ENCODE assay signal across 1 cellular context in the genomic region with DNA sequence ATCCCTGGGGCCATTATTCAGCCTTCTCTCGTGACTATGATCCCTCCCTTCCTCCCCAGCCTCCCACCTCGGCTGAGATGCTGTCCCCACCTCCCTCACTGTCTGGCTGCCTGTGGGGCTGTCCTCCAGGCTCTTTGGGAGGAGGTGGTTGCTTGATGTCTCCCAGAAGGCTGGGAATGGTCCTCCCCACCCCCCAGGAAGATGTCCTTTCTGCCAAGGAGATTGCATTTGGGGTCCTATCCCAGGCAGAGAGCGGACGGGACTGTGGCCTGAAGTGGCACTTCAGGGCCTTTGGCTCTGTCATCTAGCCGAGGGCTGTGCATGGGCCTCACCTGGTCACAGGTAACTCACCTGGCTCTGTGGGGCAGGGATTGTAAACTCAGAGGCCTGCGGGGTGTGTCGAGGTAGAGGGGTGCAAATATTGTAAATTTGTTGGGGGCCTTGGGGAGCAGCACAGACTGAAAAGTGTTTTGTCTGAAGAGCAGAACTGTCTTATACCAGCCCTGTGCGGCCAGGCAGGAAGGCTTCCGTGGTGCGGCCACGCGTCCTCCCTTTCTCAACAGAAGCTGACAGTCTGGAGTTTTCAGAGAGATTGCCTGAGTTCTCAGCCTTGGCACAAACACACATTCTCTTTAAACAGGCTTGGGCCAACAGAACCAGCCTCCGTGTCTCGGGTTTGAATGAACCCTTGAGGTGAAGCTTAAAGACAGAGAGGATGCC.
TF ChIP-seq lines count a peak whose summit lies in the region.

No MANE protein-coding gene starts in this region.

TF ChIP-seq in H1, 55 proteins besides CTCF, POLR2A, EP300 and RAD21 (continued from another document):
- no peak for TF ChIP-seq TAF7 (optimal IDR thresholded peaks at IDR 0.05; ENCODE audit: borderline replicate concordance, low read depth, low read length)
- no peak for TF ChIP-seq TCF12 (IDR thresholded peaks at IDR 0.05; ENCODE audit: low read depth, low read length)
- no peak for TF ChIP-seq SRF (IDR thresholded peaks at IDR 0.05; ENCODE audit: low read depth, low read length)
- no peak for TF ChIP-seq E2F6 (IDR thresholded peaks at IDR 0.05)
- no peak for TF ChIP-seq CREB1 (IDR thresholded peaks at IDR 0.05)
- no peak for TF ChIP-seq KDM4A (IDR thresholded peaks at IDR 0.05; ENCODE audit: low read depth, low read length, severe bottlenecking)
